8 cellular contexts compared by ENCODE assay signal in the genomic region with DNA sequence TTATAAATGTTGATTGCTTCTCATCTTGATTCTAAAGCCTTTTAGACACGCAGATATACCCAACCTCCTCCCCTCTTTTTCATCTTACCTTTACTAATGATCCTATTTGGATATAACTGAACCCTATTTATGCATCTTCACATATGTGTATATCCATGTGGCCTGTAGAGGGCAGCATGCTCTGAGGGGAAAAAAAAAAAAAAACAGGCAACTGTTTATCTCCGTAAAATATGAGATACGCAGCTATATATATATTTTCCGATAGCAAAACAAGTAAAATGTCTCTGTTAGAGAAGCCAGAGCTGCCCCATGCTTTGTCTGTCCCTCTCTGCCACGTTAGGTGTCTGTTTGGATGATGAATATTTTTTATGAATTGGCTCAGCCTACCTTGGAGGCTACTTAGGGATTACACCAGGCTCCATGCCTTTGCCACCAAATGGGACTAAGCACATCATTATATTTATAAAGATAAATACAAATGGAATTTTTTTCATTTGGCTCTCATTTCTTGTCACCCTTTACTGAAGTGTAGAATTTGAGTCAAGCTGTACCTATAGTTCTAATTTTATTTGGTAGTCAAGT.
A peak's percentile ranks its signal among the peaks of the same experiment; 100 is the strongest.
DNase-seq lines count a peak whose midpoint lies in the region; ATAC-seq, FAIRE-seq and TF ChIP-seq lines count a peak whose summit lies in the region.

No MANE protein-coding gene starts in this region.

- H3K27ac ChIP-seq in 22Rv1 (no peak overlapping the region), astrocyte (ENCODE audit: low read depth, low read length) (no peak overlapping the region), subcutaneous abdominal adipose tissue (ENCODE audit: low read depth, low read length) (no peak overlapping the region)

- no peaks in the 10 kb centered on the region for H3K27me3 ChIP-seq in astrocyte (ENCODE audit: insufficient read depth, low read length)
- no peaks in the 10 kb centered on the region for H3K27me3 ChIP-seq in subcutaneous abdominal adipose tissue (ENCODE audit: control insufficient read depth in 5 of 5, insufficient read depth in 4 of 5, low read length in 5 of 5)

- H3K4me1 ChIP-seq in astrocyte (ENCODE audit: insufficient read depth, low read length) (no peaks in the 10 kb centered on the region), subcutaneous abdominal adipose tissue (ENCODE audit: control insufficient read depth in 5 of 5, insufficient read depth in 5 of 5, low read length in 5 of 5) (peaks cover 0 to 7% (median 5%) of the 10 kb centered on the region in 5 donors)

- TF ChIP-seq CTCF in 22Rv1 (IDR thresholded peaks at IDR 0.05), result peak; percentile 98
- peak; percentile 57 for TF ChIP-seq CTCF in GM12864 (IDR thresholded peaks at IDR 0.05; ENCODE audit: low read depth, low read length, missing control alignments)
- TF ChIP-seq CTCF in astrocyte (IDR thresholded peaks at IDR 0.05; ENCODE audit: insufficient read depth, low read depth, low read length), result peak; percentile 73

- H2AFZ ChIP-seq in astrocyte (ENCODE audit: low read depth, low read length), result no peak overlapping the region

- H3K9me3 ChIP-seq in astrocyte (ENCODE audit: insufficient read depth, low read depth, low read length) (no peaks in the 10 kb centered on the region), subcutaneous abdominal adipose tissue (ENCODE audit: control insufficient read depth in 5 of 5, low read length in 5 of 5) (no peaks in the 10 kb centered on the region)

- H3K4me1 Mint-ChIP-seq in astrocyte (ENCODE audit: low read depth, unreplicated experiment), result peaks cover 3% of the 10 kb centered on the region

- no peak overlapping the region for H3K27ac Mint-ChIP-seq in astrocyte (ENCODE audit: unreplicated experiment)

- peaks cover 1% of the 10 kb centered on the region for H3K9me3 Mint-ChIP-seq in astrocyte (ENCODE audit: unreplicated experiment)

- no peaks in the 10 kb centered on the region for H3K79me2 ChIP-seq in astrocyte (ENCODE audit: insufficient read depth, low read length)

- no peak for DNase-seq in GM12864 (ENCODE audit: low read depth)
- peak; percentile 41 for DNase-seq in NCI-H2196 (lab: John Stamatoyannopoulos, UW; ENCODE audit: unreplicated experiment)
- peak; percentile 11 for DNase-seq in astrocyte (ENCODE audit: low read depth)
- DNase-seq in inferior parietal cortex (ENCODE audit: extremely low spot score), result peak; percentile 65

- peak; percentile 79 for ATAC-seq in HG02870 (IDR thresholded peaks at IDR 0.05; ENCODE audit: unreplicated experiment)
- no peak for ATAC-seq in GM18520 (IDR thresholded peaks at IDR 0.05; ENCODE audit: unreplicated experiment)

- H4K20me1 ChIP-seq in astrocyte (ENCODE audit: insufficient read depth, low read length), result no peaks in the 10 kb centered on the region

- no peaks in the 10 kb centered on the region for H3K36me3 Mint-ChIP-seq in astrocyte (ENCODE audit: low read depth, unreplicated experiment)

- H3K27me3 Mint-ChIP-seq in astrocyte (ENCODE audit: low read depth, unreplicated experiment), result no peaks in the 10 kb centered on the region

- H3K9ac ChIP-seq in astrocyte (ENCODE audit: low read length) (no peak overlapping the region), subcutaneous abdominal adipose tissue (ENCODE audit: low read length in 5 of 5) (peak overlapping the region in 3 of 5 donors; percentile 26 to 44 (median 36))

- H3K36me3 ChIP-seq in astrocyte (ENCODE audit: insufficient read depth, low read length), result no peaks in the 10 kb centered on the region
- H3K36me3 ChIP-seq in subcutaneous abdominal adipose tissue (ENCODE audit: control insufficient read depth in 5 of 5, insufficient read depth in 5 of 5, low read length in 5 of 5), result no peaks in the 10 kb centered on the region

- H3K4me3 Mint-ChIP-seq in astrocyte (ENCODE audit: unreplicated experiment), result no peak overlapping the region

- peak overlapping the region; percentile 72 for H3K4me2 ChIP-seq in astrocyte (ENCODE audit: low read length)

- FAIRE-seq in astrocyte (lab: Jason Lieb, UNC), result peak; percentile 69

- H3K4me3 ChIP-seq in GM12864 (ENCODE audit: low read depth, low read length) (no peak overlapping the region), astrocyte (ENCODE audit: insufficient read depth, low read depth, low read length) (no peak overlapping the region), subcutaneous abdominal adipose tissue (ENCODE audit: low read depth in 1 of 5, low read length in 5 of 5) (peak overlapping the region in 4 of 5 donors; percentile 49 to 58 (median 55))

Comparison
In these comparisons a context has a peak if more than half of its experiments do, and no peak if none do; other contexts are left out.
1. H3K4me3 ChIP-seq: peak in subcutaneous abdominal adipose tissue (4 of 5); none in GM12864 (single experiment) and astrocyte (single experiment).
2. Peak in every context shown above with its lines, with median percentiles within 50 percentile points of each other: CTCF ChIP-seq.